In the genomic region with DNA sequence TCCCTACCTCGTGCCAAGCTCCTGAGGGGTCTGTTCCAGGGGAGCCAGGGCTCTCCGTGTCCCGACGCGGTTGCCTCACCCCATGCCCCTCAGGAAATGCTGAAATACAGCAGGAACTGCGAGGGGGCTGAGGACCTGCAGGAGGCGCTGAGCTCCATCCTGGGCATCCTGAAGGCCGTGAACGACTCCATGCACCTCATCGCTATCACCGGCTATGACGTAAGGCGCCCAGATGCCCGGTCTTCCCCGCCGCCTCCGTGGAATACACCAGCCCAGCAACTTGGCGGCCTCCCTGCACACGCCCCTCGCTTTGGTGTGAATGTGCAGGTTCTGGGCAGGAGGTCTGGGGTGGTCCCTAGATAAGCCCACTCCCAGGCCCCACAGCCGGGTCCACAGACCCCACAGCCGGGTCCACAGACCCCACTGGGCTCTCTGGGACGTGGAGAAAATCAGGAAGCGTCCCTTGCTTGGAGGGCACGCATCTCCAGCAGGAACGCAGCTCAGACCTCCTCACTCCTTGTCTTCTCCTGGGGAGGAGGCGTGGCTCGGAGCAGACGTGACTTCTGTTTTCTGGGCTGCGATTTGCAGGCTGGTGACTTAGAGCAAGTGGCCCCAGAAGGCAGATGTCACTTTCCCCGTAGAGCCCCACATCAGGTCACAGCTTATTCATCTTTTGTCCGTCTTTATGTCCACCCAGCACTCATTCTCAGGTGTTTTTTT, we compare ENCODE assay signal across 17 cellular contexts. TPM values are rescaled to one million over a fixed set of nuclear protein-coding genes. Genes with fewer than 3 reads are reported as not detected.
DNase-seq lines count a peak whose midpoint lies in the region; ATAC-seq and TF ChIP-seq lines count a peak whose summit lies in the region.
"Had no signal": no experiment of that assay in that cellular context is flagged by ENCODE, and none has a peak within 500 bp of the region (broad histone marks: within the 10 kb centered on the region; RNA-seq: fewer than 3 reads in every experiment).

No MANE protein-coding gene starts in this region.

- H3K36me3 ChIP-seq in GM23338 (ENCODE audit: insufficient read depth) (no peaks in the 10 kb centered on the region), brain microvascular endothelial cell (replicated peaks) (no peaks in the 10 kb centered on the region), lower lobe of right lung (peaks cover 27% of the 10 kb centered on the region)

- no peaks in the 10 kb centered on the region for H3K9me3 ChIP-seq in lower lobe of right lung
- H3K9me3 ChIP-seq: ascending aorta, right lobe of liver had no signal

- H3K27me3 ChIP-seq in GM23338 (ENCODE audit: insufficient read depth) (no peaks in the 10 kb centered on the region), brain microvascular endothelial cell (replicated peaks) (peaks cover 4% of the 10 kb centered on the region), lower lobe of right lung (ENCODE audit: low read depth) (no peaks in the 10 kb centered on the region)
- H3K27me3 ChIP-seq: ascending aorta, right lobe of liver had no signal

- H3K4me3 ChIP-seq in AG04449 (ENCODE audit: low read depth, low read length) = no peak overlapping the region
- H3K4me3 ChIP-seq in GM23338 = no peak overlapping the region
- H3K4me3 ChIP-seq in brain microvascular endothelial cell (ENCODE audit: low read depth, low read length) = no peak overlapping the region
- no peak overlapping the region for H3K4me3 ChIP-seq in lower lobe of right lung
- H3K4me3 ChIP-seq: ascending aorta, right lobe of liver had no signal

- H3K4me1 Mint-ChIP-seq in GM23338 = peaks cover 17% of the 10 kb centered on the region

- no peaks in the 10 kb centered on the region for H3K79me2 ChIP-seq in GM23338 (replicated peaks; ENCODE audit: insufficient read depth)

- H3K9me2 ChIP-seq in GM23338 (ENCODE audit: insufficient read depth) = no peaks in the 10 kb centered on the region

- H3F3A ChIP-seq in GM23338 (replicated peaks; ENCODE audit: low read depth) = 0 out of 2 replicates have a peak, but pooled peaks cover 4% of the 10 kb centered on the region

- no peaks in the 10 kb centered on the region for H4K20me1 ChIP-seq in GM23338 (replicated peaks; ENCODE audit: insufficient read depth)

- in situ Hi-C loops in brain microvascular endothelial cell (cut with HindIII; ENCODE audit: low pct_ligation_motif_present, low sequenced_read_pairs) = no loop called here

- TF ChIP-seq CTCF in AG04449 (IDR thresholded peaks at IDR 0.05; ENCODE audit: insufficient read depth, low read length, missing control alignments) (peak; percentile 15), GM23338 (conservative IDR thresholded peaks at IDR 0.05; ENCODE audit: low read depth in 2 of 2) (peak; percentile 49 to 79), brain microvascular endothelial cell (IDR thresholded peaks at IDR 0.05; ENCODE audit: low read depth, low read length, missing control alignments) (peak; percentile 22), lower lobe of right lung (IDR thresholded peaks at IDR 0.05) (no peak)

- ATAC-seq in GM23338 (peak; percentile 57), lower lobe of right lung (no peak), HG03196 (IDR thresholded peaks at IDR 0.05; ENCODE audit: unreplicated experiment) (no peak), HG02763 (IDR thresholded peaks at IDR 0.05; ENCODE audit: unreplicated experiment) (no peak)
- ATAC-seq: right lobe of liver had no signal

- H3K36me3 Mint-ChIP-seq in GM23338 (ENCODE audit: low read depth) = peaks cover 3% of the 10 kb centered on the region; the same call in 1 of the 3 replicates

- H3K27ac Mint-ChIP-seq in GM23338 = no peak overlapping the region
- H3K27ac Mint-ChIP-seq: dendritic cell treated with granulocyte-macrophage colony-stimulating factor and Interleukin-4, amounts not matched to agents 40 ng/mL and 50 ng/mL, for 4 days; T-helper 1 cell treated with Interleukin-12 subunit alpha and Interleukin-12 subunit beta and Interleukin-4 antibody, amounts not matched to agents 30 μg/mL and 1 μg/mL, for 36 hours had no signal

- POLR2A ChIA-PET in AG04449 (lab: Yijun Ruan, JAX) = no interaction called here

- H3K9me3 Mint-ChIP-seq in GM23338 = no peaks in the 10 kb centered on the region
- H3K9me3 Mint-ChIP-seq: dendritic cell treated with granulocyte-macrophage colony-stimulating factor and Interleukin-4, amounts not matched to agents 40 ng/mL and 50 ng/mL, for 4 days; neural crest cell; T-helper 1 cell treated with Interleukin-12 subunit alpha and Interleukin-12 subunit beta and Interleukin-4 antibody, amounts not matched to agents 30 μg/mL and 1 μg/mL, for 36 hours had no signal

- no peak for DNase-seq in AG04449 (ENCODE audit: low read depth, low spot score)
- DNase-seq in GM23338 (ENCODE audit: low spot score) = peak; percentile 74
- no peak for DNase-seq in brain microvascular endothelial cell
- peak; percentile 39 for DNase-seq in lower lobe of right lung
- DNase-seq in AML-193 (lab: John Stamatoyannopoulos, UW) = no peak
- DNase-seq: C1 segment of cervical spinal cord; erythroblast; NCI-H1105; stimulated activated CD4-positive, alpha-beta T cell treated with anti-CD3 and anti-CD28 coated beads, Interleukin-2, amount 100 ng/mL, for 24 hours had no signal

- H3K27ac ChIP-seq in GM23338 (ENCODE audit: low read depth) (no peak overlapping the region), brain microvascular endothelial cell (no peak overlapping the region), lower lobe of right lung (no peak overlapping the region)
- H3K27ac ChIP-seq: ascending aorta, KMS-11, right lobe of liver had no signal

- no peak overlapping the region for H2AFZ ChIP-seq in GM23338

- H3K4me1 ChIP-seq in GM23338 (ENCODE audit: insufficient read depth) (no peaks in the 10 kb centered on the region), lower lobe of right lung (no peaks in the 10 kb centered on the region)
- H3K4me1 ChIP-seq: ascending aorta, right lobe of liver had no signal

- peaks cover 17% of the 10 kb centered on the region for H3K27me3 Mint-ChIP-seq in GM23338 (ENCODE audit: insufficient read depth, low read depth, poor library complexity)
- H3K27me3 Mint-ChIP-seq: dendritic cell treated with granulocyte-macrophage colony-stimulating factor and Interleukin-4, amounts not matched to agents 40 ng/mL and 50 ng/mL, for 4 days had no signal

- no peak overlapping the region for H3K4me3 Mint-ChIP-seq in GM23338
- H3K4me3 Mint-ChIP-seq: dendritic cell treated with granulocyte-macrophage colony-stimulating factor and Interleukin-4, amounts not matched to agents 40 ng/mL and 50 ng/mL, for 4 days; neural crest cell; T-helper 1 cell treated with Interleukin-12 subunit alpha and Interleukin-12 subunit beta and Interleukin-4 antibody, amounts not matched to agents 30 μg/mL and 1 μg/mL, for 36 hours had no signal

- intact Hi-C loops in lower lobe of right lung (cut with DNase I) = no loop called here

- CTCF ChIA-PET in AG04449 (lab: Yijun Ruan, JAX) = interaction anchor here (1.3 kb wide), 1 partner anchor 309 kb away, joined by 5 read pairs; no protein-coding TSS in a partner anchor

- H3K4me2 ChIP-seq in GM23338 = no peak overlapping the region
- H3K4me2 ChIP-seq: KMS-11 had no signal

TF ChIP-seq in GM23338, 12 proteins besides CTCF, POLR2A, EP300 and RAD21 (continues in another document):
- no peak for TF ChIP-seq STAT1 (IDR thresholded peaks at IDR 0.05; ENCODE audit: unreplicated experiment)

RNA-seq across cellular contexts. Expression of a gene that starts 19.4 kb away (rescaled TPM):
- 0.16 and 0.24 TPM in 2 replicates for total RNA-seq in GM23338 (2014; rRNA removed; shearing (Covaris generic))
- 0.16 and 0.21 TPM in 2 replicates for polyA plus RNA-seq in GM23338 (2016; fragmentation: Nextera tagmentation; extraction: Ambion mirVana)
- not detected for total RNA-seq in lower lobe of right lung

RNA-seq across cellular contexts. Expression of a gene that starts 36.4 kb away (rescaled TPM):
- 0.76 and 1.0 TPM in 2 replicates for total RNA-seq in GM23338 (2014; rRNA removed; shearing (Covaris generic))
- polyA plus RNA-seq in GM23338 (2016; fragmentation: Nextera tagmentation; extraction: Ambion mirVana) = 1.6 and 1.7 TPM in 2 replicates
- total RNA-seq in lower lobe of right lung = 8.9 TPM

Comparison
In these comparisons a context has a peak if more than half of its experiments do, and no peak if none do; other contexts are left out.
1. DNase-seq: peak in GM23338 (single experiment) and lower lobe of right lung (single experiment); none in AG04449 (single experiment), brain microvascular endothelial cell (single experiment) and AML-193 (0 of 2).